8 cellular contexts compared by ENCODE assay signal in genomic region chr14:75294649-75295033, GRCh38. TPM values are rescaled to one million over a fixed set of nuclear protein-coding genes. Genes with fewer than 3 reads are reported as not detected.
DNase-seq lines count a peak whose midpoint lies in the region; ATAC-seq and TF ChIP-seq lines count a peak whose summit lies in the region.

No MANE protein-coding gene starts in this region.

- TF ChIP-seq CTCF in foreskin keratinocyte (conservative IDR thresholded peaks at IDR 0.05), result peak; percentile 29
- TF ChIP-seq CTCF in retinal pigment epithelial cell (conservative IDR thresholded peaks at IDR 0.05; ENCODE audit: low read depth, low read length), result peak; percentile 18

- H3K4me3 ChIP-seq in retinal pigment epithelial cell (ENCODE audit: low read length), result peak overlapping the region; percentile 71

- H3K4me1 ChIP-seq in foreskin keratinocyte, result peaks cover 3% of the 10 kb centered on the region

- peak; percentile 2 for ATAC-seq in SK-N-SH treated with all-trans-retinoic acid at 6 μM for 48 hours
- no peak for ATAC-seq in foreskin keratinocyte
- ATAC-seq in GM19324 (IDR thresholded peaks at IDR 0.05; ENCODE audit: low FRiP score, unreplicated experiment), result no peak

- DNase-seq in NCI-H2227 (lab: John Stamatoyannopoulos, UW; ENCODE audit: unreplicated experiment) (peak; percentile 50), NCI-H2227 treated with DMSO at 0.1 percent for 48 hours (lab: John Stamatoyannopoulos, UW) (no peak), foreskin keratinocyte (no peak), retinal pigment epithelial cell (ENCODE audit: low read depth) (no peak), mucosa of gallbladder (ENCODE audit: low spot score) (no peak), NOMO-1 (lab: John Stamatoyannopoulos, UW; ENCODE audit: unreplicated experiment in 2 of 2) (no peak)

- H3K27me3 ChIP-seq in foreskin keratinocyte, result no peaks in the 10 kb centered on the region

- H3K27ac ChIP-seq in foreskin keratinocyte, result peak overlapping the region; percentile 80

TF ChIP-seq in SK-N-SH treated with all-trans-retinoic acid at 6 μM for 48 hours, 23 proteins besides CTCF, POLR2A, EP300 and RAD21:
- TF ChIP-seq GLIS3 (CRISPR knock-in tag; IDR thresholded peaks at IDR 0.05), result 0 out of 2 replicates have a peak, but pooled peaks have one; percentile 8
- no peak for TF ChIP-seq SNAI2 (CRISPR knock-in tag; IDR thresholded peaks at IDR 0.05)
- TF ChIP-seq TSHZ2 (CRISPR knock-in tag; IDR thresholded peaks at IDR 0.05), result no peak

RNA-seq across cellular contexts. Expression of gene FOS, which starts 16.0 kb away (rescaled TPM):
- total RNA-seq in foreskin keratinocyte, result 59.6 and 63.2 TPM in 2 replicates
- 24.5 and 33.4 TPM in 2 replicates for polyA plus RNA-seq in foreskin keratinocyte
- total RNA-seq in mucosa of gallbladder, result 165 TPM
